Comparison of ENCODE assay signal across 12 cellular contexts in the genomic region with DNA sequence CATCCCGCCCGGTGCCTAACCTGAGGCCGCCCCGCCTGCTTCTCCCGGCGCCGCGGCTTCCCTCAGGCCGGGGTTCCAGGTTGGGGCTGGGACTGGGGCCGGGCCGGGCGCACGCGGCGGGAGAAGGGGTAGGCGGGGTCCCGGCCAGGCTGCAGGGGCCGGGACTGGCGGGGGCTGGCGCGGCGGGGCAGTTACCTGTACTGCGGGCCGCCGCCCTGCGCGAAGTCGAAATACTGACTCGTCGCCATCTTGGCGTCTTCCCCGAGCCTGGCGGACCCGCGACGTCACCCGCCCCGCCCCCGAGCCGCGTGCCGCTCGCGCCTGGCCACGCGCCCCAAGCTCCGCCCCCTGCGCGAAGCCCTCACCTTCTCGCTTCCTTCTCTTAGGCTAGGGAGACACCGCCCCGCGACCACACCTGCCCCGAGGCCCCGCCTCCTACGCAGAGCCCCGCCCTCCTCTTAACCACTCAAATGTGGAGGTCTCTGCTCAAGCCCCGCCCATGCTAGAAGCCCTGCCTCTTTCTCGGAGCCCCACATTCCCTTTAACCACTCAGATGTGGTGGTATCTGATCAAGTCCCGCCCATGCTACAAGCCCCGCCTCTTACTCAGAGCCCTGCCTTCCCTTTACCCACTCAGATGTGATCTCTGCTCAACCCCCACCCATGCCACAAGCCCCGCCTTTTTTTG. TPM values are rescaled to one million over a fixed set of nuclear protein-coding genes. Genes with fewer than 3 reads are reported as not detected.
A peak's percentile ranks its signal among the peaks of the same experiment; 100 is the strongest.
DNase-seq lines count a peak whose midpoint lies in the region; ATAC-seq and TF ChIP-seq lines count a peak whose summit lies in the region.
"Had no signal": no experiment of that assay in that cellular context is flagged by ENCODE, and none has a peak within 500 bp of the region (broad histone marks: within the 10 kb centered on the region; RNA-seq: fewer than 3 reads in every experiment).

A gene (minus strand): TSS at position 269 of the 687 bp plus-strand sequence. CDS start 21 bp downstream, at position 248.

- H3K27ac Mint-ChIP-seq in H9 (peak within 1 kb of the TSS; percentile 49 to 79 (median 67); a peak in 3 of 7 replicates), endothelial cell (ENCODE audit: unreplicated experiment) (no peak within 1 kb of the TSS)

- no peak within 1 kb of the TSS for H2AFZ ChIP-seq in H9 (ENCODE audit: low read length)

- H3K36me3 ChIP-seq in MG63 (no peaks in the 10 kb centered on the region), aorta (ENCODE audit: control insufficient read depth in 1 of 2, insufficient read depth in 2 of 2, low read length in 1 of 2) (no peaks in the 10 kb centered on the region), tibial artery (no peaks in the 10 kb centered on the region)
- H3K36me3 ChIP-seq: lower lobe of right lung had no signal

- no peak within 1 kb of the TSS for H4K5ac ChIP-seq in H9 (ENCODE audit: insufficient read length, low read depth, low read length)

- no peak within 1 kb of the TSS for H2BK5ac ChIP-seq in H9 (ENCODE audit: insufficient read length, low read length)

- peaks cover 9% of the 10 kb centered on the region for H3K23me2 ChIP-seq in H9 (ENCODE audit: insufficient read length, low read depth, low read length, poor library complexity, severe bottlenecking)

- H2BK120ac ChIP-seq in H9 (ENCODE audit: low read depth, low read length, poor library complexity, severe bottlenecking): no peak within 1 kb of the TSS

- H2BK15ac ChIP-seq in H9 (ENCODE audit: low read depth, low read length): no peak within 1 kb of the TSS

- no peaks in the 10 kb centered on the region for H3K27me3 ChIP-seq in H9 (ENCODE audit: insufficient read depth, low read length)
- H3K27me3 ChIP-seq in MG63: no peaks in the 10 kb centered on the region; the same call in 1 of the 2 replicates
- H3K27me3 ChIP-seq in aorta (ENCODE audit: control insufficient read depth in 1 of 2, insufficient read depth in 2 of 2, low read length in 1 of 2): no peaks in the 10 kb centered on the region
- H3K27me3 ChIP-seq in tibial artery: peaks cover 3 to 74% of the 10 kb centered on the region in 2 donors

- peak within 1 kb of the TSS; percentile 40 for H3K4me2 ChIP-seq in H9 (ENCODE audit: insufficient read depth, insufficient read length, low read length)

- H3T11ph ChIP-seq in H9 (ENCODE audit: low read length): no peak within 1 kb of the TSS

- H4K20me1 ChIP-seq in H9 (ENCODE audit: control insufficient read depth, insufficient read depth, insufficient read length): no peaks in the 10 kb centered on the region

- H3K9ac ChIP-seq in H9 (ENCODE audit: extremely low read depth, insufficient read length, low read length): no peak within 1 kb of the TSS

- H3K9me3 Mint-ChIP-seq in H9 (peaks cover 10 to 14% of the 10 kb centered on the region in 2 experiments), endothelial cell (ENCODE audit: unreplicated experiment) (no peaks in the 10 kb centered on the region)

- H3K27ac ChIP-seq in H9 (ENCODE audit: insufficient read length, low read depth, low read length) (no peak within 1 kb of the TSS), aorta (ENCODE audit: low read depth in 1 of 2, low read length in 2 of 2) (no peak within 1 kb of the TSS), tibial artery (no peak within 1 kb of the TSS)
- H3K27ac ChIP-seq: lower lobe of right lung, SK-N-MC had no signal

- no CpG with 5 or more reads among the region's 62 CpGs for WGBS in H9 (ENCODE audit: extremely low coverage, insufficient read length, low lambda C conversion rate)
- WGBS in aorta, 2 donors: 7% methylated on average over 45 to 62 of the region's 62 CpGs

- no peaks in the 10 kb centered on the region for H3K79me1 ChIP-seq in H9 (ENCODE audit: insufficient read depth, low read depth, low read length, poor library complexity, severe bottlenecking)

- H3K4me3 ChIP-seq in MG63: no peak within 1 kb of the TSS
- no peak within 1 kb of the TSS for H3K4me3 ChIP-seq in aorta (ENCODE audit: low read length in 2 of 2)
- H3K4me3 ChIP-seq in tibial artery: peak within 1 kb of the TSS in 1 of 2 donors; percentile 24
- H3K4me3 ChIP-seq: GM12878, lower lobe of right lung, SK-N-MC had no signal

- H3K14ac ChIP-seq in H9 (ENCODE audit: insufficient read depth, low read length): peak within 1 kb of the TSS; percentile 81

- H4K91ac ChIP-seq in H9 (ENCODE audit: insufficient read length, low read depth, low read length): no peak within 1 kb of the TSS

- no peak within 1 kb of the TSS for H2BK12ac ChIP-seq in H9 (ENCODE audit: insufficient read length, low read depth, low read length)

- H3K4me1 ChIP-seq in H9 (ENCODE audit: insufficient read depth, low read length) (no peaks in the 10 kb centered on the region; the same call in 1 of the 2 replicates), aorta (ENCODE audit: control insufficient read depth in 1 of 2, insufficient read depth in 2 of 2, low read length in 2 of 2) (no peaks in the 10 kb centered on the region), tibial artery (peaks cover 0 to 9% (median 3%) of the 10 kb centered on the region in 4 donors)
- H3K4me1 ChIP-seq: lower lobe of right lung had no signal

- intact Hi-C loops in aorta (cut with DNase I): no loop called here
- intact Hi-C loops in tibial artery (cut with DNase I; ENCODE audit: low total_unique reads): no loop called here

- H3K36me3 Mint-ChIP-seq in H9 (ENCODE audit: insufficient read depth in 1 of 3, low read depth in 3 of 3) (peaks cover 5 to 6% (median 6%) of the 10 kb centered on the region in 3 experiments; a peak in 6 of 7 replicates), endothelial cell (ENCODE audit: low read depth, unreplicated experiment) (peaks cover 6% of the 10 kb centered on the region)

- TF ChIP-seq CTCF in H9 (conservative IDR thresholded peaks at IDR 0.05) (no peak), endothelial cell (IDR thresholded peaks at IDR 0.05; ENCODE audit: unreplicated experiment) (no peak), tibial artery (IDR thresholded peaks at IDR 0.05) (no peak)

- H3K27me3 Mint-ChIP-seq in H9 (ENCODE audit: low read depth) (peaks cover 50% of the 10 kb centered on the region), endothelial cell (ENCODE audit: unreplicated experiment) (peaks cover 11% of the 10 kb centered on the region)

- H3K9me3 ChIP-seq in H9 (ENCODE audit: control insufficient read depth, low read depth, low read length) (no peaks in the 10 kb centered on the region), MG63 (no peaks in the 10 kb centered on the region), aorta (ENCODE audit: control insufficient read depth, low read length) (no peaks in the 10 kb centered on the region), tibial artery (peaks cover 0 to 4% (median 0%) of the 10 kb centered on the region in 3 donors)
- H3K9me3 ChIP-seq: lower lobe of right lung had no signal

- peak within 1 kb of the TSS; percentile 66 to 86 for H3K4me3 Mint-ChIP-seq in H9
- H3K4me3 Mint-ChIP-seq in endothelial cell (ENCODE audit: unreplicated experiment): peak within 1 kb of the TSS; percentile 78

- H3K4me1 Mint-ChIP-seq in H9 (peaks cover 17 to 19% of the 10 kb centered on the region in 2 experiments), endothelial cell (ENCODE audit: unreplicated experiment) (no peaks in the 10 kb centered on the region)

- H3K23ac ChIP-seq in H9 (ENCODE audit: insufficient read length, low read depth, low read length): no peak within 1 kb of the TSS

- no peak within 1 kb of the TSS for H2AK5ac ChIP-seq in H9 (ENCODE audit: insufficient read length, low read length)

- ATAC-seq in aorta (ENCODE audit: low FRiP score): no peak
- ATAC-seq: GM12878 had no signal

- peak; percentile 78 for DNase-seq in H9
- peak; percentile 12 to 20 for DNase-seq in activated CD4-positive, alpha-beta T cell treated with anti-CD3 and anti-CD28 coated beads for 4 hours
- peak; percentile 47 for DNase-seq in endothelial cell (ENCODE audit: low spot score)
- peak; percentile 26 for DNase-seq in stimulated activated CD4-positive, alpha-beta T cell treated with anti-CD3 and anti-CD28 coated beads, Interleukin-1b, Interleukin-23, amount 100 ng/mL, for 48 hours
- DNase-seq in MG63: no peak
- DNase-seq in aorta: no peak
- DNase-seq in NCI-H1436 treated with DMSO at 0.1 percent for 48 hours (lab: John Stamatoyannopoulos, UW): no peak
- DNase-seq in tibial artery: no peak
- DNase-seq: cerebellar nuclear complex, lower lobe of right lung had no signal

- peak within 1 kb of the TSS; percentile 95 for H3K18ac ChIP-seq in H9 (ENCODE audit: insufficient read length, low read depth, low read length)

- no peak within 1 kb of the TSS for H3K56ac ChIP-seq in H9 (ENCODE audit: insufficient read length, low read depth, low read length)

- H3K4ac ChIP-seq in H9 (ENCODE audit: low read depth, low read length): no peak within 1 kb of the TSS

- no peak within 1 kb of the TSS for H2BK20ac ChIP-seq in H9 (ENCODE audit: low read depth, low read length, poor library complexity, severe bottlenecking)

- H4K8ac ChIP-seq in H9 (replicated peaks; ENCODE audit: insufficient read length, low read depth, low read length): no peak within 1 kb of the TSS

- no peaks in the 10 kb centered on the region for H3K79me2 ChIP-seq in H9 (ENCODE audit: insufficient read depth, low read length)

RNA-seq across cellular contexts. Expression of the gene that starts here (rescaled TPM):
- total RNA-seq in H9 (2021) (18.3 and 18.5 TPM in 2 replicates), endothelial cell (ENCODE audit: unreplicated experiment) (1.8 TPM), aorta (not detected)
- not detected in 2 replicates for total RNA-seq in MG63 (2014; rRNA removed; shearing (Covaris generic); ENCODE audit: low replicate concordance)
- not detected for polyA plus RNA-seq in aorta
- polyA plus RNA-seq: GM12878 had no signal

Comparison
In these comparisons a context has a peak if more than half of its experiments do, and no peak if none do; other contexts are left out.
1. DNase-seq: peak in H9 (single experiment), activated CD4-positive, alpha-beta T cell treated with anti-CD3 and anti-CD28 coated beads for 4 hours (2 of 2), endothelial cell (single experiment) and stimulated activated CD4-positive, alpha-beta T cell treated with anti-CD3 and anti-CD28 coated beads, Interleukin-1b, Interleukin-23, amount 100 ng/mL, for 48 hours (single experiment); none in MG63 (single experiment), aorta (0 of 2), NCI-H1436 treated with DMSO at 0.1 percent for 48 hours (single experiment) and tibial artery (0 of 2).